ENCODE assay signal across 26 cellular contexts in genomic region chr18:4196358-4196757, GRCh38.
DNase-seq lines count a peak whose midpoint lies in the region.
"Had no signal": no experiment of that assay in that cellular context is flagged by ENCODE, and none has a peak within 500 bp of the region (broad histone marks: within the 10 kb centered on the region; RNA-seq: fewer than 3 reads in every experiment).

No MANE protein-coding gene starts in this region.

- H3K27me3 ChIP-seq in HUES48 (ENCODE audit: control insufficient read depth, insufficient read depth, low read length) = no peaks in the 10 kb centered on the region
- H3K27me3 ChIP-seq: Peyer's patch had no signal

- no peaks in the 10 kb centered on the region for H3K9me3 ChIP-seq in HUES48 (ENCODE audit: control insufficient read depth, insufficient read depth, low read length)
- H3K9me3 ChIP-seq: A549, Peyer's patch had no signal

- H3K27ac ChIP-seq in HUES48 (ENCODE audit: low read depth, low read length) = peak overlapping the region; percentile 3
- H3K27ac ChIP-seq: A549, HL-60, Peyer's patch, SK-N-MC had no signal

- CTCF ChIA-PET in activated CD4-positive, alpha-beta memory T cell treated with anti-CD3 and anti-CD28 coated beads, Interleukin-2, amount 10 ng/mL, durations not matched to agents 7 days and 5 days (lab: Charles Lee) = no interaction called here

- no peaks in the 10 kb centered on the region for H3K4me1 Mint-ChIP-seq in activated CD4-positive, alpha-beta memory T cell treated with anti-CD3 and anti-CD28 coated beads, Interleukin-2, amount 10 ng/mL, durations not matched to agents 7 days and 5 days
- H3K4me1 Mint-ChIP-seq: CD4-positive, alpha-beta memory T cell had no signal

- no peak overlapping the region for H3K27ac Mint-ChIP-seq in activated CD4-positive, alpha-beta memory T cell treated with anti-CD3 and anti-CD28 coated beads, Interleukin-2, amount 10 ng/mL, durations not matched to agents 7 days and 5 days
- H3K27ac Mint-ChIP-seq: CD4-positive, alpha-beta memory T cell had no signal

- no peak overlapping the region for H3K4me3 ChIP-seq in HUES48 (ENCODE audit: low read depth, low read length)
- H3K4me3 ChIP-seq: A549, Peyer's patch, SK-N-MC had no signal

- H3K4me1 ChIP-seq in HUES48 (ENCODE audit: control insufficient read depth, insufficient read depth, low read length) = peaks cover 17% of the 10 kb centered on the region
- H3K4me1 ChIP-seq: A549, Peyer's patch had no signal

- no peaks in the 10 kb centered on the region for H3K27me3 Mint-ChIP-seq in activated CD4-positive, alpha-beta memory T cell treated with anti-CD3 and anti-CD28 coated beads, Interleukin-2, amount 10 ng/mL, durations not matched to agents 7 days and 5 days
- H3K27me3 Mint-ChIP-seq: CD4-positive, alpha-beta memory T cell had no signal

- no peak overlapping the region for H3K9ac ChIP-seq in HUES48 (ENCODE audit: low read depth, low read length)

- H3K36me3 Mint-ChIP-seq in activated CD4-positive, alpha-beta memory T cell treated with anti-CD3 and anti-CD28 coated beads, Interleukin-2, amount 10 ng/mL, durations not matched to agents 7 days and 5 days (ENCODE audit: low read depth) = no peaks in the 10 kb centered on the region
- H3K36me3 Mint-ChIP-seq: CD4-positive, alpha-beta memory T cell had no signal

- DNase-seq in DMS 273 treated with DMSO at 0.1 percent for 48 hours (lab: John Stamatoyannopoulos, UW) (peak; percentile 51), NCI-H69 (lab: John Stamatoyannopoulos, UW) (peak; percentile 75), left kidney (ENCODE audit: low read depth, low spot score) (peak; percentile 18), HuH-7.5 (ENCODE audit: low spot score) (no peak), NCI-H2227 (lab: John Stamatoyannopoulos, UW; ENCODE audit: unreplicated experiment) (no peak)
- DNase-seq in activated CD4-positive, alpha-beta memory T cell treated with anti-CD3 and anti-CD28 coated beads, Interleukin-2, amount 10 ng/mL, durations not matched to agents 7 days and 5 days = no peak
- DNase-seq: C1 segment of cervical spinal cord; CD4-positive, alpha-beta memory T cell; COR-L47; DMS79; EL; GF-D8; KBM-7; MV-4-11; NCI-H1105; NCI-H1436 treated with DMSO at 0.1 percent for 48 hours; NCI-H1930; NCI-H2107; NCI-H2227 treated with DMSO at 0.1 percent for 48 hours; NCI-H526; Peyer's patch; SHP77 treated with DMSO at 0.1 percent for 48 hours had no signal

- H3K4me3 Mint-ChIP-seq in activated CD4-positive, alpha-beta memory T cell treated with anti-CD3 and anti-CD28 coated beads, Interleukin-2, amount 10 ng/mL, durations not matched to agents 7 days and 5 days = no peak overlapping the region
- H3K4me3 Mint-ChIP-seq: CD4-positive, alpha-beta memory T cell had no signal

- peaks cover 4% of the 10 kb centered on the region for H3K9me3 Mint-ChIP-seq in activated CD4-positive, alpha-beta memory T cell treated with anti-CD3 and anti-CD28 coated beads, Interleukin-2, amount 10 ng/mL, durations not matched to agents 7 days and 5 days

- H3K36me3 ChIP-seq in HUES48 (ENCODE audit: control insufficient read depth, insufficient read depth, low read length) = no peaks in the 10 kb centered on the region
- H3K36me3 ChIP-seq: Peyer's patch had no signal

- POLR2A ChIA-PET in activated CD4-positive, alpha-beta memory T cell treated with anti-CD3 and anti-CD28 coated beads, Interleukin-2, amount 10 ng/mL, durations not matched to agents 7 days and 5 days (lab: Charles Lee) = no interaction called here

Comparison
In these comparisons a context has a peak if more than half of its experiments do, and no peak if none do; other contexts are left out.
1. DNase-seq: peak in DMS 273 treated with DMSO at 0.1 percent for 48 hours (single experiment), NCI-H69 (single experiment) and left kidney (single experiment); none in activated CD4-positive, alpha-beta memory T cell treated with anti-CD3 and anti-CD28 coated beads, Interleukin-2, amount 10 ng/mL, durations not matched to agents 7 days and 5 days (single experiment), HuH-7.5 (single experiment) and NCI-H2227 (single experiment).